In genomic region chr6:26024651-26025046, GRCh38 we compare ENCODE assay signal across 12 cellular contexts.
DNase-seq lines count a peak whose midpoint lies in the region; ATAC-seq and TF ChIP-seq lines count a peak whose summit lies in the region.
"Had no signal": no experiment of that assay in that cellular context is flagged by ENCODE, and none has a peak within 500 bp of the region (broad histone marks: within the 10 kb centered on the region; RNA-seq: fewer than 3 reads in every experiment).

No MANE protein-coding gene starts in this region.

- no peak for TF ChIP-seq CTCF in HFFc6 (IDR thresholded peaks at IDR 0.05)
- no peak for TF ChIP-seq CTCF in WERI-Rb-1 (IDR thresholded peaks at IDR 0.05; ENCODE audit: low read depth, low read length)

- H3K9ac ChIP-seq in BLaER1 treated with 17β-estradiol and CSF1 and Interleukin-3, amounts not matched to agents 10 nM and 100 nM, result peak overlapping the region in 2 of 11 experiments; percentile 88 to 91; a peak in 1 of 22 replicates

- H3K4me1 Mint-ChIP-seq in HFFc6 (ENCODE audit: low read depth), result peaks cover 81% of the 10 kb centered on the region
- peaks cover 69% of the 10 kb centered on the region for H3K4me1 Mint-ChIP-seq in activated naive CD8-positive, alpha-beta T cell treated with anti-CD3 and anti-CD28 coated beads, Interleukin-2, amount 50 U/mL, for 24 hours
- H3K4me1 Mint-ChIP-seq in naive thymus-derived CD4-positive, alpha-beta T cell, result peaks cover 12 to 82% (median 54%) of the 10 kb centered on the region in 7 donors

- H3K9me3 Mint-ChIP-seq in HFFc6, result no peaks in the 10 kb centered on the region
- peaks cover 2% of the 10 kb centered on the region for H3K9me3 Mint-ChIP-seq in activated naive CD8-positive, alpha-beta T cell treated with anti-CD3 and anti-CD28 coated beads, Interleukin-2, amount 50 U/mL, for 24 hours
- peaks cover 0 to 14% (median under 1%) of the 10 kb centered on the region in 11 donors for H3K9me3 Mint-ChIP-seq in naive thymus-derived CD4-positive, alpha-beta T cell

- intact Hi-C loops in naive thymus-derived CD4-positive, alpha-beta T cell (cut with micrococcal nuclease), result loop anchor here (5.0 to 10.0 kb wide), 8 partner anchors 248 to 1848 kb away; partner anchors contain the start of genes HMGN4 (in 1 of the 2) and ZNF184 (in 1 of the 2)

- H3K27me3 ChIP-seq in BLaER1 treated with 17β-estradiol and CSF1 and Interleukin-3, amounts not matched to agents 10 nM and 100 nM, result no peaks in the 10 kb centered on the region
- H3K27me3 ChIP-seq in naive thymus-derived CD4-positive, alpha-beta T cell (ENCODE audit: control insufficient read depth in 2 of 2, insufficient read depth in 2 of 2, low read length in 2 of 2), result no peaks in the 10 kb centered on the region
- H3K27me3 ChIP-seq in WERI-Rb-1 (ENCODE audit: insufficient read depth, low read depth, severe bottlenecking), result no peaks in the 10 kb centered on the region
- H3K27me3 ChIP-seq: breast epithelium, left lung had no signal

- no peaks in the 10 kb centered on the region for H3K36me3 Mint-ChIP-seq in HFFc6 (ENCODE audit: low read depth)
- peaks cover 4% of the 10 kb centered on the region for H3K36me3 Mint-ChIP-seq in activated naive CD8-positive, alpha-beta T cell treated with anti-CD3 and anti-CD28 coated beads, Interleukin-2, amount 50 U/mL, for 24 hours (ENCODE audit: low read depth)
- no peaks in the 10 kb centered on the region for H3K36me3 Mint-ChIP-seq in naive thymus-derived CD4-positive, alpha-beta T cell

- peaks cover 38 to 56% (median 50%) of the 10 kb centered on the region in 10 experiments for H3K4me1 ChIP-seq in BLaER1 treated with 17β-estradiol and CSF1 and Interleukin-3, amounts not matched to agents 10 nM and 100 nM
- peaks cover 10 to 21% of the 10 kb centered on the region in 2 donors for H3K4me1 ChIP-seq in naive thymus-derived CD4-positive, alpha-beta T cell (ENCODE audit: control insufficient read depth in 2 of 2, insufficient read depth in 2 of 2, low read length in 2 of 2)
- H3K4me1 ChIP-seq: breast epithelium had no signal

- POLR2A ChIA-PET in naive thymus-derived CD4-positive, alpha-beta T cell (lab: Charles Lee), result interaction anchor here (0.6 to 42.5 kb wide), 24 partner anchors 1 to 1849 kb away, joined by 3 to 2497 read pairs (median 34); a partner anchor contains a TSS

- H3K4me2 ChIP-seq in BLaER1 treated with 17β-estradiol and CSF1 and Interleukin-3, amounts not matched to agents 10 nM and 100 nM, result peak overlapping the region in 3 of 11 experiments; percentile 92 to 95 (median 92); a peak in 2 of 22 replicates

- CTCF ChIA-PET in naive thymus-derived CD4-positive, alpha-beta T cell (lab: Charles Lee), result interaction anchor here (1.2 to 6.6 kb wide), 4 partner anchors 21 to 72 kb away, joined by 5 to 69 read pairs (median 24); a partner anchor contains a TSS

- H4K20me1 ChIP-seq in BLaER1 treated with 17β-estradiol and CSF1 and Interleukin-3, amounts not matched to agents 10 nM and 100 nM, result no peaks in the 10 kb centered on the region

- H3K27me3 Mint-ChIP-seq in HFFc6 (ENCODE audit: insufficient read depth), result peaks cover 16% of the 10 kb centered on the region
- peaks cover 2% of the 10 kb centered on the region for H3K27me3 Mint-ChIP-seq in activated naive CD8-positive, alpha-beta T cell treated with anti-CD3 and anti-CD28 coated beads, Interleukin-2, amount 50 U/mL, for 24 hours
- H3K27me3 Mint-ChIP-seq in naive thymus-derived CD4-positive, alpha-beta T cell, result peaks cover 0 to 9% (median 0%) of the 10 kb centered on the region in 5 donors

- H3K27ac Mint-ChIP-seq in HFFc6, result peak overlapping the region; percentile 92
- H3K27ac Mint-ChIP-seq in activated naive CD8-positive, alpha-beta T cell treated with anti-CD3 and anti-CD28 coated beads, Interleukin-2, amount 50 U/mL, for 24 hours, result peak overlapping the region; percentile 96
- H3K27ac Mint-ChIP-seq in naive thymus-derived CD4-positive, alpha-beta T cell, result peak overlapping the region in 8 of 9 donors; percentile 44 to 100 (median 98)

- DNase-seq in HFFc6, result no peak
- no peak for DNase-seq in activated naive CD8-positive, alpha-beta T cell treated with anti-CD3 and anti-CD28 coated beads, Interleukin-2, amount 50 U/mL, for 24 hours
- DNase-seq in naive thymus-derived CD4-positive, alpha-beta T cell, result no peak
- no peak for DNase-seq in GM03348 (ENCODE audit: low spot score)
- no peak for DNase-seq in WERI-Rb-1
- no peak for DNase-seq in HuH-7 (ENCODE audit: low spot score)
- DNase-seq: Kasumi-1, left lung had no signal

- H3K4me3 Mint-ChIP-seq in HFFc6, result no peak overlapping the region
- no peak overlapping the region for H3K4me3 Mint-ChIP-seq in activated naive CD8-positive, alpha-beta T cell treated with anti-CD3 and anti-CD28 coated beads, Interleukin-2, amount 50 U/mL, for 24 hours
- peak overlapping the region in 3 of 10 donors; percentile 15 to 44 (median 27) for H3K4me3 Mint-ChIP-seq in naive thymus-derived CD4-positive, alpha-beta T cell

- H3K9me3 ChIP-seq in BLaER1 treated with 17β-estradiol and CSF1 and Interleukin-3, amounts not matched to agents 10 nM and 100 nM (replicated peaks in 1 of 11), result peaks cover 1 to 5% (median 3%) of the 10 kb centered on the region in 11 experiments; a peak in 20 of 22 replicates
- H3K9me3 ChIP-seq in naive thymus-derived CD4-positive, alpha-beta T cell (ENCODE audit: control insufficient read depth in 2 of 3, low read length in 3 of 3), result no peaks in the 10 kb centered on the region
- peaks cover 3% of the 10 kb centered on the region for H3K9me3 ChIP-seq in WERI-Rb-1 (ENCODE audit: severe bottlenecking)
- H3K9me3 ChIP-seq: breast epithelium, left lung had no signal

- no peak for ATAC-seq in activated naive CD8-positive, alpha-beta T cell treated with anti-CD3 and anti-CD28 coated beads, Interleukin-2, amount 50 U/mL, for 24 hours
- ATAC-seq in naive thymus-derived CD4-positive, alpha-beta T cell, result no peak
- ATAC-seq in GM21786 (IDR thresholded peaks at IDR 0.05; ENCODE audit: unreplicated experiment), result no peak

- H3K27ac ChIP-seq in BLaER1 treated with 17β-estradiol and CSF1 and Interleukin-3, amounts not matched to agents 10 nM and 100 nM, result peak overlapping the region in 9 of 11 experiments; percentile 82 to 99 (median 93); a peak in 14 of 22 replicates
- no peak overlapping the region for H3K27ac ChIP-seq in naive thymus-derived CD4-positive, alpha-beta T cell (ENCODE audit: low read depth, low read length)
- no peak overlapping the region for H3K27ac ChIP-seq in WERI-Rb-1

- H3K36me3 ChIP-seq in BLaER1 treated with 17β-estradiol and CSF1 and Interleukin-3, amounts not matched to agents 10 nM and 100 nM, result no peaks in the 10 kb centered on the region
- no peaks in the 10 kb centered on the region for H3K36me3 ChIP-seq in naive thymus-derived CD4-positive, alpha-beta T cell (ENCODE audit: control insufficient read depth in 2 of 3, insufficient read depth in 3 of 3, low read length in 3 of 3)
- H3K36me3 ChIP-seq in WERI-Rb-1, result no peaks in the 10 kb centered on the region
- H3K36me3 ChIP-seq: breast epithelium, left lung had no signal

- H3K4me3 ChIP-seq in BLaER1 treated with 17β-estradiol and CSF1 and Interleukin-3, amounts not matched to agents 10 nM and 100 nM, result no peak overlapping the region
- no peak overlapping the region for H3K4me3 ChIP-seq in naive thymus-derived CD4-positive, alpha-beta T cell (ENCODE audit: low read length)
- H3K4me3 ChIP-seq in WERI-Rb-1 (ENCODE audit: low read depth, low read length), result no peak overlapping the region
- H3K4me3 ChIP-seq: breast epithelium, left lung, skin epidermis had no signal

Comparison
In these comparisons a context has a peak if more than half of its experiments do, and no peak if none do; other contexts are left out.
1. H3K27ac ChIP-seq: peak in BLaER1 treated with 17β-estradiol and CSF1 and Interleukin-3, amounts not matched to agents 10 nM and 100 nM (9 of 11); none in naive thymus-derived CD4-positive, alpha-beta T cell (single experiment) and WERI-Rb-1 (single experiment).
2. Peak in every context shown above with its lines, with median percentiles within 50 percentile points of each other: H3K27ac Mint-ChIP-seq.